In genomic region chr1:99171126-99171813, GRCh38 we compare ENCODE assay signal across 21 cellular contexts.
DNase-seq lines count a peak whose midpoint lies in the region; ATAC-seq and TF ChIP-seq lines count a peak whose summit lies in the region.
"Had no signal": no experiment of that assay in that cellular context is flagged by ENCODE, and none has a peak within 500 bp of the region (broad histone marks: within the 10 kb centered on the region; RNA-seq: fewer than 3 reads in every experiment).

No MANE protein-coding gene starts in this region.

- ATAC-seq in GM21529 (IDR thresholded peaks at IDR 0.05; ENCODE audit: unreplicated experiment) = no peak
- no peak for ATAC-seq in HG03342 (IDR thresholded peaks at IDR 0.05; ENCODE audit: unreplicated experiment)
- no peak for ATAC-seq in GM18498 (IDR thresholded peaks at IDR 0.05; ENCODE audit: unreplicated experiment)
- ATAC-seq: activated CD8-positive, alpha-beta T cell treated with anti-CD3 and anti-CD28 coated beads, Interleukin-2, amount 10 ng/mL, durations not matched to agents 7 days and 5 days; left cardiac atrium had no signal

- H3K27me3 Mint-ChIP-seq in brain = no peaks in the 10 kb centered on the region

- no peak for TF ChIP-seq CTCF in brain (conservative IDR thresholded peaks at IDR 0.05)

- no peaks in the 10 kb centered on the region for H3K36me3 Mint-ChIP-seq in brain

- DNase-seq in DMS53 (lab: John Stamatoyannopoulos, UW) (peak; percentile 65), DMS53 treated with DMSO at 0.1 percent for 48 hours (lab: John Stamatoyannopoulos, UW; ENCODE audit: unreplicated experiment) (no peak), left kidney (ENCODE audit: low read depth, low spot score) (peak; percentile 27)
- no peak for DNase-seq in activated naive CD4-positive, alpha-beta T cell (lab: John Stamatoyannopoulos, UW)
- DNase-seq: 8988T; activated CD8-positive, alpha-beta T cell treated with anti-CD3 and anti-CD28 coated beads, Interleukin-2, amount 10 ng/mL, durations not matched to agents 7 days and 5 days; activated naive CD4-positive, alpha-beta T cell treated with anti-CD3 and anti-CD28 coated beads, Interleukin-2, amount 50 U/mL, for 16 hours; activated T-cell treated with anti-CD3 and anti-CD28 coated beads, Interleukin-2, amount 50 U/mL, for 1 hour; anterior cingulate cortex; central memory CD4-positive, alpha-beta T cell; COR-L47; left cardiac atrium; NCI-H1092; NCI-H446 treated with DMSO at 0.1 percent for 48 hours; stimulated activated CD4-positive, alpha-beta T cell treated with anti-CD3 and anti-CD28 coated beads, Interleukin-4, amount 100 ng/mL, for 24 hours had no signal

- H3K4me3 Mint-ChIP-seq in brain = no peak overlapping the region
- H3K4me3 Mint-ChIP-seq: activated CD8-positive, alpha-beta T cell treated with anti-CD3 and anti-CD28 coated beads, Interleukin-2, amount 10 ng/mL, durations not matched to agents 7 days and 5 days; neural crest cell; stimulated activated naive CD8-positive, alpha-beta T cell treated with anti-CD3 and anti-CD28 coated beads, Interleukin-15, Interleukin-2, amounts not matched to agents 100 ng/mL and 50 ng/mL, for 24 hours had no signal

- H3K27ac Mint-ChIP-seq in brain = peak overlapping the region in 3 of 5 experiments; percentile 2 to 86 (median 32)
- H3K27ac Mint-ChIP-seq: activated CD8-positive, alpha-beta T cell treated with anti-CD3 and anti-CD28 coated beads, Interleukin-2, amount 10 ng/mL, durations not matched to agents 7 days and 5 days; stimulated activated naive CD8-positive, alpha-beta T cell treated with anti-CD3 and anti-CD28 coated beads, Interleukin-15, Interleukin-2, amounts not matched to agents 100 ng/mL and 50 ng/mL, for 24 hours had no signal

- H3K4me1 Mint-ChIP-seq in brain = peaks cover 21% of the 10 kb centered on the region
- H3K4me1 Mint-ChIP-seq: neural crest cell had no signal

- H3K9me3 Mint-ChIP-seq in brain = no peaks in the 10 kb centered on the region
- H3K9me3 Mint-ChIP-seq: neural crest cell; stimulated activated naive CD8-positive, alpha-beta T cell treated with anti-CD3 and anti-CD28 coated beads, Interleukin-15, Interleukin-2, amounts not matched to agents 100 ng/mL and 50 ng/mL, for 24 hours had no signal

Comparison
In these comparisons a context has a peak if more than half of its experiments do, and no peak if none do; other contexts are left out.
1. DNase-seq: peak in DMS53 (single experiment) and left kidney (single experiment); none in DMS53 treated with DMSO at 0.1 percent for 48 hours (single experiment) and activated naive CD4-positive, alpha-beta T cell (0 of 4).